1 cellular context compared by ENCODE assay signal in genomic region chr13:25222740-25223139, GRCh38.
TF ChIP-seq lines count a peak whose summit lies in the region.

No MANE protein-coding gene starts in this region.

TF ChIP-seq in H1, 55 proteins besides CTCF, POLR2A, EP300 and RAD21:
- TF ChIP-seq RXRA (IDR thresholded peaks at IDR 0.05; ENCODE audit: insufficient read depth, low read depth, low read length) (no peak), KDM4A (IDR thresholded peaks at IDR 0.05; ENCODE audit: low read depth, low read length, severe bottlenecking) (no peak), CHD1 (IDR thresholded peaks at IDR 0.05; ENCODE audit: low read depth, low read length) (no peak), CREB1 (IDR thresholded peaks at IDR 0.05) (no peak), BACH1 (IDR thresholded peaks at IDR 0.05; ENCODE audit: low read length) (no peak), HDAC6 (IDR thresholded peaks at IDR 0.05; ENCODE audit: low read depth, low read length) (no peak), POLR2AphosphoS5 (IDR thresholded peaks at IDR 0.05; ENCODE audit: low read depth, low read length) (no peak)
